1 cellular context compared by ENCODE assay signal in the genomic region with DNA sequence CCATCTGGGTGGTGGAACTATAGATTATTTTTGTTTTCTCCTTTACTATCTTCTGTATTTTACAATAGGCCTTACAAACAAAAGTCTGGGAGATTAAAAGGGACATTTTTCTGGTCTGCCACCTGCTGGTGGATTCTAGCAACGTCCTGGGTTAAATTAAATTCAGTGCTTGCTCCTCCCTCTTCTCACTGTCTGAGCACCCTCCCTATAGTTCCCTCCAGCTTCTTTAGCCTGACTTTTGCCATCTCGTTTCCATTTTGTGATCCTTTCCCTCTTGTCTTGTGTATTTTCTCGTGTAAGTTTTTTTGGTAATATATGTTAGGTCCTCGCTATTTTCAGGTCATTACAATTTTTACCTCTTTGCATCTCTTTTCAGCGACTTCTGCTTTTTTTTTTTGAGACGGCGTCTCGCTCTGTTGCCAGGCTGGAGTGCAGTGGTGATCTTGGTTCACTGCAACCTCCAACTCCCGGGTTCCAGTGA.
TF ChIP-seq lines count a peak whose summit lies in the region.

No MANE protein-coding gene starts in this region.

TF ChIP-seq in K562, 482 proteins besides CTCF, POLR2A, EP300 and RAD21 (continued from another document and continues in another):
- TF ChIP-seq, protein P1, sequence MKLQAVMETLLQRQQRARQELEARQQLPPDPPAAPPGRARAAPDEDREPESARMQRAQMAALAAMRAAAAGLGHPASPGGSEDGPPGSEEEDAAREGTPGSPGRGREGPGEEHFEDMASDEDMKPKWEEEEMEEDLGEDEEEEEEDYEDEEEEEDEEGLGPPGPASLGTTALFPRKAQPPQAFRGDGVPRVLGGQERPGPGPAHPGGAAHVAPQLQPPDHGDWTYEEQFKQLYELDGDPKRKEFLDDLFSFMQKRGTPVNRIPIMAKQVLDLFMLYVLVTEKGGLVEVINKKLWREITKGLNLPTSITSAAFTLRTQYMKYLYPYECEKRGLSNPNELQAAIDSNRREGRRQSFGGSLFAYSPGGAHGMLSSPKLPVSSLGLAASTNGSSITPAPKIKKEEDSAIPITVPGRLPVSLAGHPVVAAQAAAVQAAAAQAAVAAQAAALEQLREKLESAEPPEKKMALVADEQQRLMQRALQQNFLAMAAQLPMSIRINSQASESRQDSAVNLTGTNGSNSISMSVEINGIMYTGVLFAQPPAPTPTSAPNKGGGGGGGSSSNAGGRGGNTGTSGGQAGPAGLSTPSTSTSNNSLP (IDR thresholded peaks at IDR 0.05; ENCODE audit: borderline replicate concordance, low read depth, low read length) = 0 out of 2 replicates have a peak, but pooled peaks have one; percentile 59
- TF ChIP-seq ETS1 (conservative IDR thresholded peaks at IDR 0.05; ENCODE audit: control insufficient read depth, low read depth, low read length) (no peak), PREB (CRISPR knock-in tag; IDR thresholded peaks at IDR 0.05) (no peak), NRF1 (conservative IDR thresholded peaks at IDR 0.05 in 1 of 2, IDR thresholded peaks at IDR 0.05 in 1 of 2) (no peak), LARP7 (IDR thresholded peaks at IDR 0.05) (0 out of 2 replicates have a peak, but pooled peaks have one; percentile 33), EP400 (IDR thresholded peaks at IDR 0.05) (0 out of 2 replicates have a peak, but pooled peaks have one; percentile 18), RBBP5 (IDR thresholded peaks at IDR 0.05; ENCODE audit: borderline replicate concordance, insufficient read depth, low read length, poor library complexity, severe bottlenecking) (no peak), SOX6 (IDR thresholded peaks at IDR 0.05) (peak; percentile 43; the same call in 1 of the 2 replicates), THRAP3 (IDR thresholded peaks at IDR 0.05; ENCODE audit: borderline replicate concordance) (0 out of 2 replicates have a peak, but pooled peaks have one; percentile 22), ZNF239 (CRISPR knock-in tag; IDR thresholded peaks at IDR 0.05) (no peak), TARDBP (IDR thresholded peaks at IDR 0.05) (no peak), CTCFL (IDR thresholded peaks at IDR 0.05; ENCODE audit: borderline replicate concordance, insufficient read depth, low read depth, low read length, poor library complexity, severe bottlenecking) (peak; percentile 13), PTRF (tag; IDR thresholded peaks at IDR 0.05) (no peak), NELFE (IDR thresholded peaks at IDR 0.05; ENCODE audit: insufficient read depth, insufficient read length) (no peak), SRSF1 (IDR thresholded peaks at IDR 0.05; ENCODE audit: low read depth, low read length) (no peak), PHB (CRISPR knock-in tag; IDR thresholded peaks at IDR 0.05) (no peak), MAFF (IDR thresholded peaks at IDR 0.05; ENCODE audit: low read length) (no peak), ZFX (CRISPR knock-in tag; IDR thresholded peaks at IDR 0.05) (0 out of 2 replicates have a peak, but pooled peaks have one; percentile 19), HDGF (IDR thresholded peaks at IDR 0.05) (0 out of 2 replicates have a peak, but pooled peaks have one; percentile 63), TBP (optimal IDR thresholded peaks at IDR 0.05; ENCODE audit: low read depth, low read length) (no peak), ZNF668 (CRISPR knock-in tag; IDR thresholded peaks at IDR 0.05) (no peak), RFX1 (IDR thresholded peaks at IDR 0.05) (no peak), MYBL2 (IDR thresholded peaks at IDR 0.05; ENCODE audit: low read depth) (no peak), MYBL2 (CRISPR knock-in tag; IDR thresholded peaks at IDR 0.05; ENCODE audit: borderline replicate concordance) (no peak), NFATC3 (IDR thresholded peaks at IDR 0.05) (0 out of 2 replicates have a peak, but pooled peaks have one; percentile 38), ZBTB2 (IDR thresholded peaks at IDR 0.05) (no peak), SMC3 (conservative IDR thresholded peaks at IDR 0.05; ENCODE audit: insufficient read depth, low read depth, low read length) (peak; percentile 59), ELF2 (CRISPR knock-in tag; IDR thresholded peaks at IDR 0.05) (no peak), E2F8 (IDR thresholded peaks at IDR 0.05; ENCODE audit: low read depth, partially characterized antibody) (peak; percentile 40), ZNF263 (CRISPR knock-in tag; IDR thresholded peaks at IDR 0.05; ENCODE audit: borderline replicate concordance) (0 out of 2 replicates have a peak, but pooled peaks have one; percentile 20)
- TF ChIP-seq, protein P2, sequence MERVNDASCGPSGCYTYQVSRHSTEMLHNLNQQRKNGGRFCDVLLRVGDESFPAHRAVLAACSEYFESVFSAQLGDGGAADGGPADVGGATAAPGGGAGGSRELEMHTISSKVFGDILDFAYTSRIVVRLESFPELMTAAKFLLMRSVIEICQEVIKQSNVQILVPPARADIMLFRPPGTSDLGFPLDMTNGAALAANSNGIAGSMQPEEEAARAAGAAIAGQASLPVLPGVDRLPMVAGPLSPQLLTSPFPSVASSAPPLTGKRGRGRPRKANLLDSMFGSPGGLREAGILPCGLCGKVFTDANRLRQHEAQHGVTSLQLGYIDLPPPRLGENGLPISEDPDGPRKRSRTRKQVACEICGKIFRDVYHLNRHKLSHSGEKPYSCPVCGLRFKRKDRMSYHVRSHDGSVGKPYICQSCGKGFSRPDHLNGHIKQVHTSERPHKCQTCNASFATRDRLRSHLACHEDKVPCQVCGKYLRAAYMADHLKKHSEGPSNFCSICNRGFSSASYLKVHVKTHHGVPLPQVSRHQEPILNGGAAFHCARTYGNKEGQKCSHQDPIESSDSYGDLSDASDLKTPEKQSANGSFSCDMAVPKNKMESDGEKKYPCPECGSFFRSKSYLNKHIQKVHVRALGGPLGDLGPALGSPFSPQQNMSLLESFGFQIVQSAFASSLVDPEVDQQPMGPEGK (CRISPR knock-in tag; IDR thresholded peaks at IDR 0.05; ENCODE audit: borderline replicate concordance) = no peak
- TF ChIP-seq, protein P3, sequence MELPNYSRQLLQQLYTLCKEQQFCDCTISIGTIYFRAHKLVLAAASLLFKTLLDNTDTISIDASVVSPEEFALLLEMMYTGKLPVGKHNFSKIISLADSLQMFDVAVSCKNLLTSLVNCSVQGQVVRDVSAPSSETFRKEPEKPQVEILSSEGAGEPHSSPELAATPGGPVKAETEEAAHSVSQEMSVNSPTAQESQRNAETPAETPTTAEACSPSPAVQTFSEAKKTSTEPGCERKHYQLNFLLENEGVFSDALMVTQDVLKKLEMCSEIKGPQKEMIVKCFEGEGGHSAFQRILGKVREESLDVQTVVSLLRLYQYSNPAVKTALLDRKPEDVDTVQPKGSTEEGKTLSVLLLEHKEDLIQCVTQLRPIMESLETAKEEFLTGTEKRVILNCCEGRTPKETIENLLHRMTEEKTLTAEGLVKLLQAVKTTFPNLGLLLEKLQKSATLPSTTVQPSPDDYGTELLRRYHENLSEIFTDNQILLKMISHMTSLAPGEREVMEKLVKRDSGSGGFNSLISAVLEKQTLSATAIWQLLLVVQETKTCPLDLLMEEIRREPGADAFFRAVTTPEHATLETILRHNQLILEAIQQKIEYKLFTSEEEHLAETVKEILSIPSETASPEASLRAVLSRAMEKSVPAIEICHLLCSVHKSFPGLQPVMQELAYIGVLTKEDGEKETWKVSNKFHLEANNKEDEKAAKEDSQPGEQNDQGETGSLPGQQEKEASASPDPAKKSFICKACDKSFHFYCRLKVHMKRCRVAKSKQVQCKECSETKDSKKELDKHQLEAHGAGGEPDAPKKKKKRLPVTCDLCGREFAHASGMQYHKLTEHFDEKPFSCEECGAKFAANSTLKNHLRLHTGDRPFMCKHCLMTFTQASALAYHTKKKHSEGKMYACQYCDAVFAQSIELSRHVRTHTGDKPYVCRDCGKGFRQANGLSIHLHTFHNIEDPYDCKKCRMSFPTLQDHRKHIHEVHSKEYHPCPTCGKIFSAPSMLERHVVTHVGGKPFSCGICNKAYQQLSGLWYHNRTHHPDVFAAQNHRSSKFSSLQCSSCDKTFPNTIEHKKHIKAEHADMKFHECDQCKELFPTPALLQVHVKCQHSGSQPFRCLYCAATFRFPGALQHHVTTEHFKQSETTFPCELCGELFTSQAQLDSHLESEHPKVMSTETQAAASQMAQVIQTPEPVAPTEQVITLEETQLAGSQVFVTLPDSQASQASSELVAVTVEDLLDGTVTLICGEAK (IDR thresholded peaks at IDR 0.05) = no peak
- TF ChIP-seq, protein P3 (CRISPR knock-in tag; IDR thresholded peaks at IDR 0.05) = no peak
